Comparison of ENCODE assay signal across 13 cellular contexts in the genomic region with DNA sequence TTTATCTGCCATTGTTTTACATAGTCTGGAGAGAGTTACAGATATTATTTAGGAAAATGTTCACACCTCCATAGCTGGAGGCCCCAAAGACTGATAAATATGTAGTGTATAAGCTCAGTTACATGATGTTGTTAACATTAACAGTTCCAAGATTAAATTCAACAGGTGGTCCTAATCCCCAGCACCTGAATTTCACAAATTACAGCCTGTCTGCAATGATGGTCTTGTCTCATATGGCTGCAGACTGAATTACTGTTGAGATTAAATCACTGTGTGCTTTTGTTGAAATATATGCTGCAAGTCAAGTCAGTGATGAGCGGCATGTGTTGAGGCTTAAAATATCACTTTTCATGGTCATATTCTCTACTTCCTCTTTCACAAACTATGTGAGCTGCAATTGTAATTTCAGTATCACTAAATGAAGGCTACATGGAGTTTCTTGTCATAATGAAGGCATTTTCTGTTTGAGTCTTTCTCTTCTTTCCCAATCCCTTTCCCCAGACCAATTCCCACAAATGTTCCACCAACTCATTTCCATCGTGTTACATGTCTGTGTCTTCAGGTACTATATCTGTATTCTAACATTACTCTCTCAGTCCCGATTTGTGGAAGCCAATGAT. TPM values are rescaled to one million over a fixed set of nuclear protein-coding genes. Genes with fewer than 3 reads are reported as not detected.
A peak's percentile ranks its signal among the peaks of the same experiment; 100 is the strongest.
DNase-seq lines count a peak whose midpoint lies in the region; ATAC-seq and TF ChIP-seq lines count a peak whose summit lies in the region.
"Had no signal": no experiment of that assay in that cellular context is flagged by ENCODE, and none has a peak within 500 bp of the region (broad histone marks: within the 10 kb centered on the region; RNA-seq: fewer than 3 reads in every experiment).

No MANE protein-coding gene starts in this region.

- TF ChIP-seq CTCF in GM10248 (IDR thresholded peaks at IDR 0.05; ENCODE audit: control extremely low read depth, extremely low read depth, low read depth, missing control alignments) (no peak), mesothelial cell of epicardium (IDR thresholded peaks at IDR 0.05; ENCODE audit: unreplicated experiment) (no peak)

- H3K4me1 Mint-ChIP-seq in mesothelial cell of epicardium (peaks cover 21% of the 10 kb centered on the region), T-cell (peaks cover 8 to 14% (median 13%) of the 10 kb centered on the region in 3 donors)
- H3K4me1 Mint-ChIP-seq: immature natural killer cell had no signal

- H3K4me3 Mint-ChIP-seq in mesothelial cell of epicardium, result no peak overlapping the region
- H3K4me3 Mint-ChIP-seq in T-cell, result no peak overlapping the region
- H3K4me3 Mint-ChIP-seq: immature natural killer cell had no signal

- DNase-seq in GM10248 (ENCODE audit: extremely low spot score) (peak; percentile 38), A172 (ENCODE audit: low spot score) (no peak), NCI-H2081 treated with DMSO at 0.1 percent for 48 hours (lab: John Stamatoyannopoulos, UW) (no peak), mesothelial cell of epicardium (ENCODE audit: low spot score in 2 of 2, unreplicated experiment in 2 of 2) (no peak), T-cell (no peak)
- DNase-seq: ACHN; activated CD8-positive, alpha-beta memory T cell treated with anti-CD3 and anti-CD28 coated beads for 24 hours; immature natural killer cell; NCI-H187; SK-N-SH had no signal

- H3K36me3 Mint-ChIP-seq in mesothelial cell of epicardium (peaks cover 13% of the 10 kb centered on the region), T-cell (no peaks in the 10 kb centered on the region)
- H3K36me3 Mint-ChIP-seq: immature natural killer cell had no signal

- peaks cover 5% of the 10 kb centered on the region for H3K9me3 Mint-ChIP-seq in mesothelial cell of epicardium
- H3K9me3 Mint-ChIP-seq in T-cell, result peaks cover 3 to 9% (median 5%) of the 10 kb centered on the region in 3 donors

- H3K27ac Mint-ChIP-seq in mesothelial cell of epicardium (no peak overlapping the region), T-cell (no peak overlapping the region)
- H3K27ac Mint-ChIP-seq: immature natural killer cell had no signal

- CTCF ChIA-PET in GM10248 (lab: Yijun Ruan, JAX), result no interaction called here
- CTCF ChIA-PET in T-cell (lab: Charles Lee), result no interaction called here

- peaks cover 49% of the 10 kb centered on the region for H3K27me3 Mint-ChIP-seq in mesothelial cell of epicardium (ENCODE audit: low read depth)
- peaks cover 36 to 41% of the 10 kb centered on the region in 2 donors for H3K27me3 Mint-ChIP-seq in T-cell

- ATAC-seq in GM19351 (IDR thresholded peaks at IDR 0.05; ENCODE audit: unreplicated experiment), result peak; percentile 94
- peak; percentile 89 for ATAC-seq in HG02840 (IDR thresholded peaks at IDR 0.05; ENCODE audit: low FRiP score, unreplicated experiment)
- peak; percentile 98 for ATAC-seq in HG03565 (IDR thresholded peaks at IDR 0.05; ENCODE audit: unreplicated experiment)
- no peak for ATAC-seq in T-cell (replicated peaks in 1 of 4)

- POLR2A ChIA-PET in GM10248 (lab: Yijun Ruan, JAX) (no interaction called here), T-cell (lab: Charles Lee) (no interaction called here)

RNA-seq across cellular contexts. Expression of a gene that starts 4.2 kb away (rescaled TPM):
- 0.60 and 1.2 TPM in 2 replicates for total RNA-seq in A172 (2014; rRNA removed; shearing (Covaris generic))
- total RNA-seq in mesothelial cell of epicardium (16.7 to 18.6 TPM (median 16.8 TPM) in 3 replicates), T-cell (not detected)

Comparison
In these comparisons a context has a peak if more than half of its experiments do, and no peak if none do; other contexts are left out.
1. ATAC-seq: peak in GM19351 (single experiment), HG02840 (single experiment) and HG03565 (single experiment); none in T-cell (0 of 4).